Comparison of ENCODE assay signal across 18 cellular contexts in the genomic region with DNA sequence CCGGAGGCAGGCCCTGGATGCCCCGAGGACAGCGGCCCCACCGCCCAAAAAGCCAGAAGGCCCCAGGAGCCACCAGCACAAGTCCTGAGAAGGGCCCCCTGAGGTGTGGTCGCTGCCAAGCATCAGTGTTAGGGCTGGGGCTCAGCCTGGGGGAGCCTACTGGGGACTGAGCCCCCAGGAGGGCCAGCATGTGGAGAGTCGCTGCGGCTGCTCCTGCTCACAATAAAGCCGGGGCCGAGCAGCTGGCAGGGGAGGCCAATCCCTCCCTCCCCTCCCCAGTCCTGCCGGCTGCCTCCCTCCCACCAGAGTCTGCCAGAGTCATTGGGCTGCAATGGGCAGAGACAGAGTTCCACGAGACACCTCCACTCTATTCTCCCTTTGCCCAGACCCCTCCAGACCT. TPM values are rescaled to one million over a fixed set of nuclear protein-coding genes. Genes with fewer than 3 reads are reported as not detected.
A peak's percentile ranks its signal among the peaks of the same experiment; 100 is the strongest.
DNase-seq lines count a peak whose midpoint lies in the region; ATAC-seq and TF ChIP-seq lines count a peak whose summit lies in the region.
"Had no signal": no experiment of that assay in that cellular context is flagged by ENCODE, and none has a peak within 500 bp of the region (broad histone marks: within the 10 kb centered on the region; RNA-seq: fewer than 3 reads in every experiment).

No MANE protein-coding gene starts in this region.

- H3K4me1 Mint-ChIP-seq in brain = peaks cover 29% of the 10 kb centered on the region
- H3K4me1 Mint-ChIP-seq: CD8-positive, alpha-beta memory T cell; H9 had no signal

- ATAC-seq in Right ventricle myocardium inferior (no peak), Right ventricle myocardium superior (ENCODE audit: poor library complexity) (no peak), GM19035 (IDR thresholded peaks at IDR 0.05; ENCODE audit: unreplicated experiment) (no peak), HG03159 (IDR thresholded peaks at IDR 0.05; ENCODE audit: unreplicated experiment) (no peak)
- ATAC-seq: GM23338, HepG2 had no signal

- H3K36me3 Mint-ChIP-seq in brain = peaks cover 3% of the 10 kb centered on the region

- H3K27ac ChIP-seq in RWPE1 = peak overlapping the region; percentile 54
- H3K27ac ChIP-seq in coronary artery = peak overlapping the region in 1 of 2 donors; percentile 11
- H3K27ac ChIP-seq: BLaER1 had no signal

- TF ChIP-seq CTCF in RWPE1 (conservative IDR thresholded peaks at IDR 0.05; ENCODE audit: low read depth) = no peak
- no peak for TF ChIP-seq CTCF in brain (conservative IDR thresholded peaks at IDR 0.05)
- no peak for TF ChIP-seq CTCF in coronary artery (IDR thresholded peaks at IDR 0.05)

- no peak overlapping the region for H3K4me3 Mint-ChIP-seq in brain
- H3K4me3 Mint-ChIP-seq: CD8-positive, alpha-beta memory T cell; GM23338; H9 had no signal

- POLR2A ChIA-PET in RWPE1 (lab: Yijun Ruan, JAX; ENCODE audit: low non-redundant PET) = no interaction called here

- H3K27me3 Mint-ChIP-seq in brain = no peaks in the 10 kb centered on the region

- CTCF ChIA-PET in RWPE1 (lab: Yijun Ruan, JAX) = interaction anchor here (0.7 kb wide), 1 partner anchor 14 kb away, joined by 3 read pairs; the partner anchor contains the start of gene SLC4A2

- DNase-seq in Right ventricle myocardium inferior (ENCODE audit: missing footprints) = peak; percentile 66
- DNase-seq in Right ventricle myocardium superior = no peak
- no peak for DNase-seq in RWPE1 (ENCODE audit: low spot score)
- DNase-seq in coronary artery (ENCODE audit: low spot score) = no peak
- DNase-seq in activated naive CD4-positive, alpha-beta T cell treated with Interleukin-2 at 50 U/mL for 16 hours = no peak
- DNase-seq: 8988T; AML-193; Caco-2; CD8-positive, alpha-beta memory T cell; DND-41; GDM1; H9 had no signal

- intact Hi-C loops in Right ventricle myocardium inferior (cut with DNase I) (no loop called here), Right ventricle myocardium superior (cut with DNase I) (no loop called here)

- H3K9me3 Mint-ChIP-seq in brain = peaks cover 0 to 2% (median 0%) of the 10 kb centered on the region in 5 experiments
- H3K9me3 Mint-ChIP-seq: CD8-positive, alpha-beta memory T cell; GM23338; H9 had no signal

- H3K4me3 ChIP-seq in coronary artery = no peak overlapping the region
- H3K4me3 ChIP-seq: BLaER1, GM23338 had no signal

- H3K27ac Mint-ChIP-seq in brain = peak overlapping the region in 4 of 5 experiments; percentile 21 to 81 (median 40)
- H3K27ac Mint-ChIP-seq: GM23338 had no signal

RNA-seq across cellular contexts. Expression of gene ASIC3, which starts 3.1 kb away (rescaled TPM):
- total RNA-seq in Right ventricle myocardium inferior (5.5 TPM), Right ventricle myocardium superior (6.5 TPM)
- polyA plus RNA-seq in brain (ENCODE audit: insufficient read depth, low read depth, low replicate concordance) = 2.0 TPM
- total RNA-seq: HepG2 had no signal
- polyA plus RNA-seq: CD8-positive, alpha-beta memory T cell had no signal

RNA-seq across cellular contexts. Expression of gene CDK5, which starts 12.4 kb away (rescaled TPM):
- total RNA-seq in Right ventricle myocardium inferior = 6.7 TPM
- 6.3 TPM for total RNA-seq in Right ventricle myocardium superior
- 45.3 TPM for polyA plus RNA-seq in brain (ENCODE audit: insufficient read depth, low read depth, low replicate concordance)

RNA-seq across cellular contexts. Expression of gene SLC4A2, which starts 14.1 kb away (rescaled TPM):
- 61.2 TPM for total RNA-seq in Right ventricle myocardium inferior
- total RNA-seq in Right ventricle myocardium superior = 49.7 TPM
- polyA plus RNA-seq in brain (ENCODE audit: insufficient read depth, low read depth, low replicate concordance) = 84.5 TPM

RNA-seq across cellular contexts. Expression of gene ABCB8, which starts 17.0 kb away (rescaled TPM):
- total RNA-seq in Right ventricle myocardium inferior = 24.5 TPM
- 24.6 TPM for total RNA-seq in Right ventricle myocardium superior
- 29.9 TPM for polyA plus RNA-seq in brain (ENCODE audit: insufficient read depth, low read depth, low replicate concordance)

RNA-seq across cellular contexts. Expression of gene ATG9B, which starts 21.0 kb away (rescaled TPM):
- total RNA-seq in Right ventricle myocardium inferior = not detected
- total RNA-seq in Right ventricle myocardium superior = not detected
- 0.24 TPM for polyA plus RNA-seq in brain (ENCODE audit: insufficient read depth, low read depth, low replicate concordance)
- total RNA-seq: HepG2 had no signal
